In the genomic region with DNA sequence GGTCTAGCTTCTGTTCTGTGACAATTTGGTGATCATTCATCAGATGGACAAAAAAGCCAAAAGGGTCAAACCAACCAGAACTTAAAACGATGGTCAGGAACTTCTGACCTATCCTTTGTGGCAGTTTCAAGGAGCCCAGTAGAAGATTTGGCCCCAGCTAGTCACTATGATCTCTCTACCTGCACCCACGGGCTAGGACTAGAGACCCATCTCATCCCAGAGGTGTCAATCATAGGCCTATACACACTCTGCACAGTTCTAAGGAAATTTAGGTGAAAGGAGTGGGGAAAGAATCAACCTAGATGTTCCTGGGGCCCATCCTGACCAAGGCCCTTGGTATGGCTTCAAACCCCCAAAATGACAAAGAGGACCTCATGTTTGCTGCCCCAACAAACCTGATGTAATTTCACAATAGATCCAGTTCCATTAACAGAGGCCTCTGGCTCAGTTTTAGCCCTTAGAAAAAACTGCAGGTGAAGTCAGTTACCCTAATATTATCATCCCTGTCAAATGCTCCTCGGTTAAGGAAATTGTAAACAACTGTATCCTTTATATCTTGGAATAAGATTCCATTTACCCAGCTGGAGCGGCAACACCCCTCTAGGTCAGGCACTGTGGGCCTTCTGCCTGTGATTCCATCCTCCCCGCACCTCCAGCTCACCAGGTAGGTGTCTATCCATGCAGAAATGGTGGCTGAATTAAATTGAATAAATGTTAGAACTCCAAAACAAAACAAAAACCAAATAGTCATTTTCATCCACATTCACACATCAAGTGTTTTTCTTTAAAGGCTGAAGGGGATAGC, we compare ENCODE assay signal across 2 cellular contexts.
TF ChIP-seq lines count a peak whose summit lies in the region.

No MANE protein-coding gene starts in this region.

TF ChIP-seq in HEK293, 187 proteins besides CTCF, POLR2A, EP300 and RAD21 (continued from another document):
- TF ChIP-seq, protein P1, sequence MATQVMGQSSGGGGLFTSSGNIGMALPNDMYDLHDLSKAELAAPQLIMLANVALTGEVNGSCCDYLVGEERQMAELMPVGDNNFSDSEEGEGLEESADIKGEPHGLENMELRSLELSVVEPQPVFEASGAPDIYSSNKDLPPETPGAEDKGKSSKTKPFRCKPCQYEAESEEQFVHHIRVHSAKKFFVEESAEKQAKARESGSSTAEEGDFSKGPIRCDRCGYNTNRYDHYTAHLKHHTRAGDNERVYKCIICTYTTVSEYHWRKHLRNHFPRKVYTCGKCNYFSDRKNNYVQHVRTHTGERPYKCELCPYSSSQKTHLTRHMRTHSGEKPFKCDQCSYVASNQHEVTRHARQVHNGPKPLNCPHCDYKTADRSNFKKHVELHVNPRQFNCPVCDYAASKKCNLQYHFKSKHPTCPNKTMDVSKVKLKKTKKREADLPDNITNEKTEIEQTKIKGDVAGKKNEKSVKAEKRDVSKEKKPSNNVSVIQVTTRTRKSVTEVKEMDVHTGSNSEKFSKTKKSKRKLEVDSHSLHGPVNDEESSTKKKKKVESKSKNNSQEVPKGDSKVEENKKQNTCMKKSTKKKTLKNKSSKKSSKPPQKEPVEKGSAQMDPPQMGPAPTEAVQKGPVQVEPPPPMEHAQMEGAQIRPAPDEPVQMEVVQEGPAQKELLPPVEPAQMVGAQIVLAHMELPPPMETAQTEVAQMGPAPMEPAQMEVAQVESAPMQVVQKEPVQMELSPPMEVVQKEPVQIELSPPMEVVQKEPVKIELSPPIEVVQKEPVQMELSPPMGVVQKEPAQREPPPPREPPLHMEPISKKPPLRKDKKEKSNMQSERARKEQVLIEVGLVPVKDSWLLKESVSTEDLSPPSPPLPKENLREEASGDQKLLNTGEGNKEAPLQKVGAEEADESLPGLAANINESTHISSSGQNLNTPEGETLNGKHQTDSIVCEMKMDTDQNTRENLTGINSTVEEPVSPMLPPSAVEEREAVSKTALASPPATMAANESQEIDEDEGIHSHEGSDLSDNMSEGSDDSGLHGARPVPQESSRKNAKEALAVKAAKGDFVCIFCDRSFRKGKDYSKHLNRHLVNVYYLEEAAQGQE (tag by site-specific recombination; IDR thresholded peaks at IDR 0.05), result no peak
- no peak for TF ChIP-seq ZNF768 (tag by site-specific recombination; IDR thresholded peaks at IDR 0.05)
- no peak for TF ChIP-seq KLF7 (tag by site-specific recombination; IDR thresholded peaks at IDR 0.05; ENCODE audit: borderline replicate concordance)
- TF ChIP-seq, protein P2, sequence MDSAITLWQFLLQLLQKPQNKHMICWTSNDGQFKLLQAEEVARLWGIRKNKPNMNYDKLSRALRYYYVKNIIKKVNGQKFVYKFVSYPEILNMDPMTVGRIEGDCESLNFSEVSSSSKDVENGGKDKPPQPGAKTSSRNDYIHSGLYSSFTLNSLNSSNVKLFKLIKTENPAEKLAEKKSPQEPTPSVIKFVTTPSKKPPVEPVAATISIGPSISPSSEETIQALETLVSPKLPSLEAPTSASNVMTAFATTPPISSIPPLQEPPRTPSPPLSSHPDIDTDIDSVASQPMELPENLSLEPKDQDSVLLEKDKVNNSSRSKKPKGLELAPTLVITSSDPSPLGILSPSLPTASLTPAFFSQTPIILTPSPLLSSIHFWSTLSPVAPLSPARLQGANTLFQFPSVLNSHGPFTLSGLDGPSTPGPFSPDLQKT (IDR thresholded peaks at IDR 0.05; ENCODE audit: borderline replicate concordance, low read depth, low read length), result no peak
- TF ChIP-seq ZNF2 (tag by site-specific recombination; IDR thresholded peaks at IDR 0.05), result no peak

TF ChIP-seq in liver, 16 proteins besides CTCF, POLR2A, EP300 and RAD21 (continued from another document):
- TF ChIP-seq, protein P3, sequence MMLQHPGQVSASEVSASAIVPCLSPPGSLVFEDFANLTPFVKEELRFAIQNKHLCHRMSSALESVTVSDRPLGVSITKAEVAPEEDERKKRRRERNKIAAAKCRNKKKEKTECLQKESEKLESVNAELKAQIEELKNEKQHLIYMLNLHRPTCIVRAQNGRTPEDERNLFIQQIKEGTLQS (IDR thresholded peaks at IDR 0.05), result no peak
- TF ChIP-seq NR2F2 (IDR thresholded peaks at IDR 0.05) (no peak), SP1 (IDR thresholded peaks at IDR 0.05) (no peak)
